8 cellular contexts compared by ENCODE assay signal in the genomic region with DNA sequence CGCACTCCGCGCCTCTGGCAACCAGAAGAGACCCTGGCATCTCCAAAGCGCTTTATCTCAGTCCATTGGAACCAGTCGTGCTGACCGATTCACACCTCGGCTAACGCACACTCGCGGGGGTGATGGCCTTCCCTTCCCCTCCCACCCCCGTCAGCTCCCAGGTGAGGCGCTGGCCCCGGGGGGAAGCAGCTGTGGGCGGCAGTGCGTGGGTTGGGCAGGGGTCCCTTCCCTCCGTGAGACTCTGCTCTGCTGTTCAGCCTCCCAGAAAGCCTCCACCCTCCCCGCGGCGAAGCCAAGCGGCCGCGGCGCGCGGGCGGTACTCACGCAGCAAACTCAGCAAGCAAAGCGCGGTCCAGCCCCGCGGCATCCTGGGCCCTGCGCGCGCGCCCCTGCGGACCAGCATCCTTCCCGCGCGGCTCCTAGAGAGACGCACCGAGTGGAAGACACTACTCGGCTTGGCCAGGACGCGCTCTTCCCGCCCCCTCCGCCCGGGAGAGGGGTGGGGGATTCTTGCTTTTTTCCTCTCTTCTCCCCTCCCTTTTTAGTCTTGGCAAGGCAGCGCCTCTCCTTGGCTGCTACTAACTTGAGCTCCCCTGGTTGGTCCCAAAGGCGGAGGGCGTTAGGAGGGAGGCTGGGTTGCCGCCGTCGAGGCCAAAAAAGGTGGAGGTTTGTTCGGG. TPM values are rescaled to one million over a fixed set of nuclear protein-coding genes. Genes with fewer than 3 reads are reported as not detected.
DNase-seq lines count a peak whose midpoint lies in the region; ATAC-seq and TF ChIP-seq lines count a peak whose summit lies in the region.

A gene with protein sequence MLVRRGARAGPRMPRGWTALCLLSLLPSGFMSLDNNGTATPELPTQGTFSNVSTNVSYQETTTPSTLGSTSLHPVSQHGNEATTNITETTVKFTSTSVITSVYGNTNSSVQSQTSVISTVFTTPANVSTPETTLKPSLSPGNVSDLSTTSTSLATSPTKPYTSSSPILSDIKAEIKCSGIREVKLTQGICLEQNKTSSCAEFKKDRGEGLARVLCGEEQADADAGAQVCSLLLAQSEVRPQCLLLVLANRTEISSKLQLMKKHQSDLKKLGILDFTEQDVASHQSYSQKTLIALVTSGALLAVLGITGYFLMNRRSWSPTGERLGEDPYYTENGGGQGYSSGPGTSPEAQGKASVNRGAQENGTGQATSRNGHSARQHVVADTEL (minus strand): TSS at position 448 of the 677 bp plus-strand sequence. CDS start 45 bp downstream, at position 403.

- H3K4me1 ChIP-seq in adipocyte (ENCODE audit: control insufficient read depth, insufficient read depth, low read length) (peaks cover 37% of the 10 kb centered on the region), iPS DF 6.9 (ENCODE audit: control insufficient read depth, insufficient read depth, low read length) (0 out of 2 replicates have a peak, but pooled peaks cover 2% of the 10 kb centered on the region), skeletal muscle tissue (ENCODE audit: control insufficient read depth in 3 of 3, insufficient read depth in 3 of 3, low read length in 3 of 3) (peaks cover 0 to 11% (median 8%) of the 10 kb centered on the region in 3 donors)

- WGBS in iPS DF 6.9 (ENCODE audit: insufficient coverage, insufficient read length) = no CpG with 5 or more reads among the region's 54 CpGs

- CTCF ChIA-PET in GM10248 (lab: Yijun Ruan, JAX) = interaction anchor here (0.7 to 5.1 kb wide), 7 partner anchors 8 to 53 kb away, joined by 3 to 32 read pairs (median 8); no protein-coding TSS in a partner anchor

- no peak within 1 kb of the TSS for H3K27ac ChIP-seq in iPS DF 6.9 (ENCODE audit: low read length)
- H3K27ac ChIP-seq in skeletal muscle tissue (ENCODE audit: low read depth, low read length) = peak within 1 kb of the TSS; percentile 59

- no peaks in the 10 kb centered on the region for H3K36me3 ChIP-seq in adipocyte (ENCODE audit: control insufficient read depth, insufficient read depth, low read length, severe bottlenecking)
- no peaks in the 10 kb centered on the region for H3K36me3 ChIP-seq in iPS DF 6.9 (ENCODE audit: control insufficient read depth, insufficient read depth, low read length)
- no peaks in the 10 kb centered on the region for H3K36me3 ChIP-seq in skeletal muscle tissue (ENCODE audit: control insufficient read depth in 3 of 3, insufficient read depth in 3 of 3, low read length in 3 of 3)

- H3K27me3 ChIP-seq in adipocyte (replicated peaks; ENCODE audit: control insufficient read depth, insufficient read depth, low read length) (no peaks in the 10 kb centered on the region), iPS DF 6.9 (ENCODE audit: control insufficient read depth, insufficient read depth, low read length) (peaks cover 24% of the 10 kb centered on the region), skeletal muscle tissue (ENCODE audit: control insufficient read depth in 3 of 3, insufficient read depth in 3 of 3, low read length in 3 of 3) (peaks cover 7 to 20% (median 10%) of the 10 kb centered on the region in 3 donors)

- H3K9ac ChIP-seq in adipocyte (ENCODE audit: low read length) (peak within 1 kb of the TSS; percentile 64), skeletal muscle tissue (ENCODE audit: low read depth in 1 of 3, low read length in 3 of 3) (peak within 1 kb of the TSS; percentile 20 to 75 (median 73))

- TF ChIP-seq CTCF in GM10248 (IDR thresholded peaks at IDR 0.05; ENCODE audit: control extremely low read depth, extremely low read depth, low read depth, missing control alignments) = no peak

- POLR2A ChIA-PET in GM10248 (lab: Yijun Ruan, JAX) = no interaction called here

- peak within 1 kb of the TSS; percentile 73 for H3K4me3 ChIP-seq in adipocyte (ENCODE audit: low read length)
- peak within 1 kb of the TSS; percentile 21; the same call in 1 of the 2 replicates for H3K4me3 ChIP-seq in iPS DF 6.9 (ENCODE audit: low read length)
- H3K4me3 ChIP-seq in skeletal muscle tissue (ENCODE audit: low read length in 3 of 3) = peak within 1 kb of the TSS; percentile 57 to 72 (median 71)

- H3K9me3 ChIP-seq in adipocyte (ENCODE audit: control insufficient read depth, low read length) (no peaks in the 10 kb centered on the region), iPS DF 6.9 (ENCODE audit: control insufficient read depth, insufficient read depth, low read length) (no peaks in the 10 kb centered on the region), skeletal muscle tissue (ENCODE audit: control insufficient read depth in 3 of 3, low read length in 3 of 3) (no peaks in the 10 kb centered on the region)

- no peak for ATAC-seq in HG03108 (IDR thresholded peaks at IDR 0.05; ENCODE audit: unreplicated experiment)

- DNase-seq in activated CD4-positive, alpha-beta T cell treated with anti-CD3 and anti-CD28 coated beads for 48 hours = peak; percentile 39
- no peak for DNase-seq in activated CD4-positive, alpha-beta T cell treated with anti-CD3 and anti-CD28 coated beads for 4 hours
- peak; percentile 47 for DNase-seq in adipocyte (ENCODE audit: low read depth)
- no peak for DNase-seq in iPS DF 6.9 (ENCODE audit: low read depth, low spot score)
- no peak for DNase-seq in GM10248 (ENCODE audit: extremely low spot score)
- no peak for DNase-seq in NK-92 treated with Interleukin-12 subunit alpha and Interleukin-12 subunit beta, amount 100 ng/mL, for 24 hours (lab: John Stamatoyannopoulos, UW)

RNA-seq across cellular contexts. Expression of the gene that starts here (rescaled TPM):
- total RNA-seq in skeletal muscle tissue = 20.9 TPM

Comparison
In these comparisons a context has a peak if more than half of its experiments do, and no peak if none do; other contexts are left out.
1. DNase-seq: peak in activated CD4-positive, alpha-beta T cell treated with anti-CD3 and anti-CD28 coated beads for 48 hours (single experiment) and adipocyte (single experiment); none in activated CD4-positive, alpha-beta T cell treated with anti-CD3 and anti-CD28 coated beads for 4 hours (0 of 2), iPS DF 6.9 (single experiment), GM10248 (single experiment) and NK-92 treated with Interleukin-12 subunit alpha and Interleukin-12 subunit beta, amount 100 ng/mL, for 24 hours (single experiment).
2. H3K4me3 ChIP-seq: peak in every context shown above with its lines; median percentile 73 in adipocyte; 71 in skeletal muscle tissue; 21 in iPS DF 6.9.